In genomic region chr3:30012941-30013543, GRCh38 we compare ENCODE assay signal across 8 cellular contexts.
DNase-seq lines count a peak whose midpoint lies in the region; ATAC-seq and TF ChIP-seq lines count a peak whose summit lies in the region.

No MANE protein-coding gene starts in this region.

- peak; percentile 42 for DNase-seq in NCI-H1092 treated with DMSO at 0.1 percent for 48 hours (lab: John Stamatoyannopoulos, UW)
- peak; percentile 11 for DNase-seq in T follicular helper cell (ENCODE audit: low read depth)
- peak; percentile 50 to 80 for DNase-seq in T47D (ENCODE audit: low read depth in 1 of 2, low spot score in 1 of 2)
- peak; percentile 83 for DNase-seq in inferior parietal cortex (ENCODE audit: extremely low spot score)
- DNase-seq in stimulated activated CD4-positive, alpha-beta T cell treated with anti-CD3 and anti-CD28 coated beads, Interleukin-15, amount 100 ng/mL, for 48 hours (ENCODE audit: low read depth in 2 of 2): peak; percentile 8 to 31

- no peak overlapping the region for H3K27ac ChIP-seq in 22Rv1

- TF ChIP-seq CTCF in 22Rv1 (IDR thresholded peaks at IDR 0.05) (peak; percentile 86), GM12873 (IDR thresholded peaks at IDR 0.05; ENCODE audit: insufficient read depth, low read depth, low read length, missing control alignments) (peak; percentile 66)

- in situ Hi-C loops in T47D (cut with HindIII; ENCODE audit: low pct_unique_long_range_greater_than_20kb, low sequenced_read_pairs): no loop called here

- no peak for ATAC-seq in HG03196 (IDR thresholded peaks at IDR 0.05; ENCODE audit: unreplicated experiment)

Comparison
In these comparisons a context has a peak if more than half of its experiments do, and no peak if none do; other contexts are left out.
1. DNase-seq: peak in every context shown above with its lines; median percentile 83 in inferior parietal cortex; 65 in T47D; 42 in NCI-H1092 treated with DMSO at 0.1 percent for 48 hours; 20 in stimulated activated CD4-positive, alpha-beta T cell treated with anti-CD3 and anti-CD28 coated beads, Interleukin-15, amount 100 ng/mL, for 48 hours; 11 in T follicular helper cell.